Comparison of ENCODE assay signal across 20 cellular contexts in the genomic region with DNA sequence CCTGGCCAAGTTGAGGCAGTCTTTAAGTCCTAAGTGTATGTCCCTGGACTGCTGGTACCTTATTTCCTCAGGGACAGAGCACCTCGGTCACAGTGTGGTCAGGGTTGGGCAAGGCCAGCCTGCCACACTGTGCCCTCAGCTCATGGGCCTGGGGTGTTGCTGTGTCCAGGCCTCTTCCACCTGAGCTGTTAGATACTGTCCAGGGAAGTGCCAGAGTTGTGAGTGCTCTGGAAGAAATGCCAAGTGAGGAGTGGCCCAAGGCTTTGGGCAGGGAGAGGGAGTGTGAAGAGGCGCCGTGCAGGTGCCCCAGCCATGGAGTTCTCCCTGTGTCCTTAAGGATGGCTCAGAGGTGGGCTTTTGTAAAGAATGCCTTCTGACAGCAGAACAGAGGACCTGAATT.
"Had no signal": no experiment of that assay in that cellular context is flagged by ENCODE, and none has a peak within 500 bp of the region (broad histone marks: within the 10 kb centered on the region; RNA-seq: fewer than 3 reads in every experiment).

No MANE protein-coding gene starts in this region.

- H3K9me3 ChIP-seq: Peyer's patch had no signal

- H3K9me3 Mint-ChIP-seq: activated naive CD4-positive, alpha-beta T cell treated with anti-CD3 and anti-CD28 coated beads, Interleukin-2, amount 10 ng/mL, durations not matched to agents 7 days and 5 days; activated naive CD8-positive, alpha-beta T cell treated with anti-CD3 and anti-CD28 coated beads for 36 hours; activated T-helper 2 cell treated with anti-CD3 and anti-CD28 coated beads, Interferon-gamma antibody, Interleukin-2, Interleukin-4, amounts not matched to agents 10 μg/mL and 5 μg/mL and 100 μg/mL, durations not matched to agents 14 hours and 24 hours and 36 hours; IgD-negative memory B cell; T-helper 1 cell treated with Interleukin-12 subunit alpha and Interleukin-12 subunit beta and Interleukin-4 antibody, amounts not matched to agents 30 μg/mL and 1 μg/mL, for 36 hours; WTC11 had no signal

- H3K4me1 ChIP-seq: Peyer's patch had no signal

- H3K4me1 Mint-ChIP-seq: activated naive CD4-positive, alpha-beta T cell treated with anti-CD3 and anti-CD28 coated beads, Interleukin-2, amount 10 ng/mL, durations not matched to agents 7 days and 5 days; WTC11 had no signal

- H3K27ac Mint-ChIP-seq: activated CD8-positive, alpha-beta T cell treated with anti-CD3 and anti-CD28 coated beads, Interleukin-2, amount 10 ng/mL, durations not matched to agents 7 days and 5 days; activated naive CD8-positive, alpha-beta T cell treated with anti-CD3 and anti-CD28 coated beads for 36 hours; activated T-helper 2 cell treated with anti-CD3 and anti-CD28 coated beads, Interferon-gamma antibody, Interleukin-2, Interleukin-4, amounts not matched to agents 10 μg/mL and 5 μg/mL and 100 μg/mL, durations not matched to agents 14 hours and 24 hours and 36 hours; IgD-negative memory B cell; T-helper 1 cell treated with Interleukin-12 subunit alpha and Interleukin-12 subunit beta and Interleukin-4 antibody, amounts not matched to agents 30 μg/mL and 1 μg/mL, for 36 hours had no signal

- H3K27ac ChIP-seq: Peyer's patch, RWPE1 had no signal

- H3K27me3 ChIP-seq: Peyer's patch had no signal

- H3K27me3 Mint-ChIP-seq: activated naive CD4-positive, alpha-beta T cell treated with anti-CD3 and anti-CD28 coated beads, Interleukin-2, amount 10 ng/mL, durations not matched to agents 7 days and 5 days; activated naive CD8-positive, alpha-beta T cell treated with anti-CD3 and anti-CD28 coated beads for 36 hours; IgD-negative memory B cell had no signal

- ATAC-seq: activated CD8-positive, alpha-beta T cell treated with anti-CD3 and anti-CD28 coated beads, Interleukin-2, amount 10 ng/mL, durations not matched to agents 7 days and 5 days; WTC11 had no signal

- H3K4me3 ChIP-seq: Peyer's patch had no signal

- H3K4me3 Mint-ChIP-seq: activated CD8-positive, alpha-beta T cell treated with anti-CD3 and anti-CD28 coated beads, Interleukin-2, amount 10 ng/mL, durations not matched to agents 7 days and 5 days; activated naive CD4-positive, alpha-beta T cell treated with anti-CD3 and anti-CD28 coated beads, Interleukin-2, amount 10 ng/mL, durations not matched to agents 7 days and 5 days; activated naive CD8-positive, alpha-beta T cell treated with anti-CD3 and anti-CD28 coated beads for 36 hours; IgD-negative memory B cell; T-helper 1 cell treated with Interleukin-12 subunit alpha and Interleukin-12 subunit beta and Interleukin-4 antibody, amounts not matched to agents 30 μg/mL and 1 μg/mL, for 36 hours; WTC11 had no signal

- DNase-seq: activated CD4-positive, alpha-beta T cell treated with anti-CD3 and anti-CD28 coated beads for 48 hours; activated CD4-positive, alpha-beta T cell treated with anti-CD3 and anti-CD28 coated beads, Interleukin-2, amount 50 U/mL, for 4 hours; activated CD4-positive, CD25-positive, alpha-beta regulatory T cell treated with anti-CD3 and anti-CD28 coated beads, Interleukin-2, amount 50 U/mL, for 72 hours; activated CD8-positive, alpha-beta T cell treated with anti-CD3 and anti-CD28 coated beads, Interleukin-2, amount 10 ng/mL, durations not matched to agents 7 days and 5 days; activated gamma-delta T cell treated with Interleukin-2 at 50 U/mL for 16 hours; activated naive CD4-positive, alpha-beta T cell treated with anti-CD3 and anti-CD28 coated beads, Interleukin-2, amount 10 ng/mL, durations not matched to agents 7 days and 5 days; activated naive CD8-positive, alpha-beta T cell treated with anti-CD3 and anti-CD28 coated beads for 36 hours; activated T-cell treated with anti-CD3 and anti-CD28 coated beads, Interleukin-2, amount 50 U/mL, for 48 hours; KG1; NCI-H1092; NCI-H1417; NCI-H2029 treated with DMSO at 0.1 percent for 48 hours; Peyer's patch; SHP77 treated with DMSO at 0.1 percent for 48 hours; T-helper 9 cell had no signal
